ENCODE assay signal across 8 cellular contexts in genomic region chr2:118186110-118186857, GRCh38.
DNase-seq lines count a peak whose midpoint lies in the region; ATAC-seq and TF ChIP-seq lines count a peak whose summit lies in the region.

No MANE protein-coding gene starts in this region.

- H3K36me3 ChIP-seq in liver (ENCODE audit: control insufficient read depth in 4 of 4, insufficient read depth in 3 of 4, low read depth in 1 of 4, low read length in 3 of 4): no peaks in the 10 kb centered on the region

- H3K9ac ChIP-seq in liver (ENCODE audit: low read depth in 1 of 2, low read length in 2 of 2): peak overlapping the region; percentile 80 to 98

- no peak for TF ChIP-seq CTCF in liver (IDR thresholded peaks at IDR 0.05; ENCODE audit: low read depth, low read length, missing input control)

- H3K27me3 Mint-ChIP-seq in activated CD4-positive, alpha-beta T cell treated with anti-CD3 and anti-CD28 coated beads, Interleukin-2, amount 10 ng/mL, durations not matched to agents 24 days and 14 days: no peaks in the 10 kb centered on the region

- DNase-seq in Ammon's horn (ENCODE audit: low spot score) (peak; percentile 94), NCI-H446 treated with DMSO at 0.1 percent for 48 hours (lab: John Stamatoyannopoulos, UW) (peak; percentile 83), dedifferentiated amniotic fluid mesenchymal stem cell (ENCODE audit: extremely low spot score) (peak; percentile 76)
- peak; percentile 95 for DNase-seq in activated CD4-positive, alpha-beta T cell treated with anti-CD3 and anti-CD28 coated beads, Interleukin-2, amount 10 ng/mL, durations not matched to agents 24 days and 14 days
- peak; percentile 88 for DNase-seq in stimulated activated CD4-positive, alpha-beta T cell treated with anti-CD3 and anti-CD28 coated beads, Interleukin-4, amount 100 ng/mL, for 1 hour

- H3K9me3 ChIP-seq in liver (ENCODE audit: control insufficient read depth in 4 of 4, low read length in 3 of 4): no peaks in the 10 kb centered on the region

- ATAC-seq in GM19025 (IDR thresholded peaks at IDR 0.05; ENCODE audit: low read depth, unreplicated experiment): peak; percentile 84
- peak; percentile 91 for ATAC-seq in HG03280 (IDR thresholded peaks at IDR 0.05; ENCODE audit: unreplicated experiment)

- H3K36me3 Mint-ChIP-seq in activated CD4-positive, alpha-beta T cell treated with anti-CD3 and anti-CD28 coated beads, Interleukin-2, amount 10 ng/mL, durations not matched to agents 24 days and 14 days (ENCODE audit: low read depth): no peaks in the 10 kb centered on the region

- no peaks in the 10 kb centered on the region for H3K27me3 ChIP-seq in liver (ENCODE audit: control insufficient read depth in 4 of 4, insufficient read depth in 4 of 4, low read length in 3 of 4)

- H3K27ac Mint-ChIP-seq in activated CD4-positive, alpha-beta T cell treated with anti-CD3 and anti-CD28 coated beads, Interleukin-2, amount 10 ng/mL, durations not matched to agents 24 days and 14 days: peak overlapping the region; percentile 96

- peaks cover 3% of the 10 kb centered on the region for H3K9me3 Mint-ChIP-seq in activated CD4-positive, alpha-beta T cell treated with anti-CD3 and anti-CD28 coated beads, Interleukin-2, amount 10 ng/mL, durations not matched to agents 24 days and 14 days

- intact Hi-C loops in activated CD4-positive, alpha-beta T cell treated with anti-CD3 and anti-CD28 coated beads, Interleukin-2, amount 10 ng/mL, durations not matched to agents 24 days and 14 days (cut with micrococcal nuclease): loop anchor here (1.0 to 5.0 kb wide), 3 partner anchors 98 to 1181 kb away; partner anchors contain the start of genes C2orf76, DBI and INSIG2

- 10% methylated on average over 52 of the region's 52 CpGs for WGBS in liver

- no peak for TF ChIP-seq RAD21 in liver (IDR thresholded peaks at IDR 0.05)

- H3K4me1 ChIP-seq in liver (ENCODE audit: control insufficient read depth in 4 of 4, insufficient read depth in 4 of 4, low read length in 3 of 4): peaks cover 0 to 20% (median 5%) of the 10 kb centered on the region in 4 donors

- H3K27ac ChIP-seq in liver (ENCODE audit: low read depth in 1 of 2, low read length in 2 of 2): peak overlapping the region; percentile 86 to 90

- H3K4me3 ChIP-seq in liver (ENCODE audit: low read depth in 1 of 3, low read length in 3 of 3): peak overlapping the region; percentile 53 to 86 (median 84)

- peaks cover 25% of the 10 kb centered on the region for H3K4me1 Mint-ChIP-seq in activated CD4-positive, alpha-beta T cell treated with anti-CD3 and anti-CD28 coated beads, Interleukin-2, amount 10 ng/mL, durations not matched to agents 24 days and 14 days

- peak overlapping the region; percentile 89 for H3K4me3 Mint-ChIP-seq in activated CD4-positive, alpha-beta T cell treated with anti-CD3 and anti-CD28 coated beads, Interleukin-2, amount 10 ng/mL, durations not matched to agents 24 days and 14 days

TF ChIP-seq in liver, 16 proteins besides CTCF, POLR2A, EP300 and RAD21:
- no peak for TF ChIP-seq EGR1 (IDR thresholded peaks at IDR 0.05; ENCODE audit: low read depth in 2 of 2)
- no peak for TF ChIP-seq ATF3 (IDR thresholded peaks at IDR 0.05)
- no peak for TF ChIP-seq FOXA1 (IDR thresholded peaks at IDR 0.05)
- TF ChIP-seq TAF1 (conservative IDR thresholded peaks at IDR 0.05): peak; percentile 82
- peak in 1 of 2 donors; percentile 55 for TF ChIP-seq GABPA (IDR thresholded peaks at IDR 0.05 in 1 of 2, conservative IDR thresholded peaks at IDR 0.05 in 1 of 2)
- TF ChIP-seq NR2F2 (IDR thresholded peaks at IDR 0.05): no peak
- TF ChIP-seq YY1 (IDR thresholded peaks at IDR 0.05): peak; percentile 82
- no peak for TF ChIP-seq SP1 (IDR thresholded peaks at IDR 0.05)
- TF ChIP-seq HNF4G (IDR thresholded peaks at IDR 0.05): no peak
- peak in 1 of 2 donors; percentile 3 for TF ChIP-seq RXRA (IDR thresholded peaks at IDR 0.05)
- peak in 1 of 2 donors; percentile 2 for TF ChIP-seq HNF4A (conservative IDR thresholded peaks at IDR 0.05)
- TF ChIP-seq FOXA2 (IDR thresholded peaks at IDR 0.05): no peak
- no peak for TF ChIP-seq JUND (IDR thresholded peaks at IDR 0.05)
- TF ChIP-seq ZBTB33 (IDR thresholded peaks at IDR 0.05): no peak
- no peak for TF ChIP-seq MAX (IDR thresholded peaks at IDR 0.05)
- TF ChIP-seq REST (IDR thresholded peaks at IDR 0.05): peak; percentile 70

Comparison
In these comparisons a context has a peak if more than half of its experiments do, and no peak if none do; other contexts are left out.
1. Peak in every context shown above with its lines: DNase-seq, ATAC-seq, H3K4me3 ChIP-seq and H3K27ac ChIP-seq.